Comparison of ENCODE assay signal across 2 cellular contexts in genomic region chr7:39819514-39819913, GRCh38.
TF ChIP-seq lines count a peak whose summit lies in the region.

No MANE protein-coding gene starts in this region.

TF ChIP-seq in K562, 482 proteins besides CTCF, POLR2A, EP300 and RAD21:
- TF ChIP-seq SIX5 (IDR thresholded peaks at IDR 0.05; ENCODE audit: borderline replicate concordance in 1 of 2, insufficient read depth in 1 of 2, low read depth in 1 of 2, low read length in 2 of 2) (no peak), CTCFL (IDR thresholded peaks at IDR 0.05; ENCODE audit: borderline replicate concordance, insufficient read depth, low read depth, low read length, poor library complexity, severe bottlenecking) (no peak), HEY1 (CRISPR knock-in tag; IDR thresholded peaks at IDR 0.05; ENCODE audit: borderline replicate concordance) (no peak), ZBTB40 (IDR thresholded peaks at IDR 0.05) (peak; percentile 80), ZBTB40 (CRISPR knock-in tag; IDR thresholded peaks at IDR 0.05) (peak; percentile 62), ZNF551 (CRISPR knock-in tag; IDR thresholded peaks at IDR 0.05) (no peak)
TF ChIP-seq in K562: peak in this region for 1.

TF ChIP-seq in H1, 55 proteins besides CTCF, POLR2A, EP300 and RAD21:
- TF ChIP-seq KDM1A (IDR thresholded peaks at IDR 0.05; ENCODE audit: borderline replicate concordance, low read length) (no peak), ZNF274 (IDR thresholded peaks at IDR 0.05; ENCODE audit: borderline replicate concordance, extremely low read depth, low read length) (no peak)
